8 cellular contexts compared by ENCODE assay signal in the genomic region with DNA sequence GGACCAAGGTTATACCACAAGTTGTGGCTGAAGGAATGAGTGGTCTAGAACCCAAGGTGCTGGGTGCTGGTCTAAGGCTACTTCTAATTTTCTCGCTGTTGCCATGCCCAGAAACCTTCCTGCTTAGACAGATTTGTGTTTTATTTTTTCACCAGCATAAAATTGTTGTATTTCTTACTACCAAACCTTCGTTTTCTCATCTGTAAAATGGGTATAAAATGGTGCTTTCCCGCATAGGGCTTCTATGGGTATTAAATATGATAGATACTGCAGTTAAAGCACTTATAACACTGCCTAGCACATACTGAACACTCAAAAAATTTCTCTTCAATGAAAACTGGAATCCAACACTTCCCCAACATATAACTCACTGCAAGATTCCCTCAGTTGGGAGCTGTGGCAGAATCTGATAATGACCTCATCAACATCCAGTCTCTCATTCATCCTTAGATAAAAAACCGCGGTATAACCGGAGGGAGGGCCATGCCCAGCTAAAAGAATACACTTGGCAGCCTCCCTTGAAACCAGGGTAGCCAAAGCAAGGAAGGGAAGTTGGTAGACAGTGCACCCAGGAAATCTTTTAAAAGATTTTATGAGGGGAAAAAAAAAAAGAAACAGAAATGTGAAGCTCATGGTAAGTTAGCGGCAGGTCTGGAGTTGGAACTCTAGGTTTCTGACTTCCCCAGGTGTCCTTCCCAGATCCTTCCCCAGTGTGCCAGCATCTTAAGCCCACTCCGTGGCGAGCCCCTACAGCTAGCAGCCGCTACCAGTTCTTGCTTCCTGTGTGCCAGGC. TPM values are rescaled to one million over a fixed set of nuclear protein-coding genes. Genes with fewer than 3 reads are reported as not detected.
DNase-seq lines count a peak whose midpoint lies in the region; ATAC-seq and TF ChIP-seq lines count a peak whose summit lies in the region.

No MANE protein-coding gene starts in this region.

- peaks cover 71% of the 10 kb centered on the region for H3K4me1 Mint-ChIP-seq in activated T-cell treated with anti-CD3 and anti-CD28 coated beads, Interleukin-2, amount 50 U/mL, for 24 hours (ENCODE audit: low read depth)
- H3K4me1 Mint-ChIP-seq in activated CD4-positive, alpha-beta memory T cell treated with anti-CD3 and anti-CD28 coated beads, Interleukin-2, amount 10 ng/mL, durations not matched to agents 7 days and 5 days, result peaks cover 60% of the 10 kb centered on the region

- ATAC-seq in stimulated activated naive CD8-positive, alpha-beta T cell treated with anti-CD3 and anti-CD28 coated beads, Interleukin-15, Interleukin-2, amounts not matched to agents 100 U/mL and 50 U/mL, for 24 hours, result no peak

- 97% methylated on average over 10 of the region's 10 CpGs for WGBS in hepatocyte (ENCODE audit: low lambda C conversion rate, missing lambda C conversion rate)

- H3K9me2 ChIP-seq in hepatocyte (replicated peaks; ENCODE audit: insufficient read depth), result no peaks in the 10 kb centered on the region

- H3K4me3 ChIP-seq in hepatocyte, result peak overlapping the region; percentile 63

- H3K27me3 Mint-ChIP-seq in activated T-cell treated with anti-CD3 and anti-CD28 coated beads, Interleukin-2, amount 50 U/mL, for 24 hours, result no peaks in the 10 kb centered on the region
- H3K27me3 Mint-ChIP-seq in activated CD4-positive, alpha-beta memory T cell treated with anti-CD3 and anti-CD28 coated beads, Interleukin-2, amount 10 ng/mL, durations not matched to agents 7 days and 5 days, result no peaks in the 10 kb centered on the region

- no peaks in the 10 kb centered on the region for H3K36me3 ChIP-seq in hepatocyte (replicated peaks; ENCODE audit: insufficient read depth, low read depth)

- peaks cover 19% of the 10 kb centered on the region for H3K9me3 Mint-ChIP-seq in activated T-cell treated with anti-CD3 and anti-CD28 coated beads, Interleukin-2, amount 50 U/mL, for 24 hours
- H3K9me3 Mint-ChIP-seq in activated CD4-positive, alpha-beta memory T cell treated with anti-CD3 and anti-CD28 coated beads, Interleukin-2, amount 10 ng/mL, durations not matched to agents 7 days and 5 days, result peaks cover 14% of the 10 kb centered on the region

- peak overlapping the region; percentile 98 for H3K27ac ChIP-seq in hepatocyte

- TF ChIP-seq CTCF in hepatocyte (IDR thresholded peaks at IDR 0.05; ENCODE audit: poor library complexity), result no peak

- H3K79me2 ChIP-seq in hepatocyte, result peaks cover 11% of the 10 kb centered on the region

- no peaks in the 10 kb centered on the region for H4K20me1 ChIP-seq in hepatocyte (ENCODE audit: insufficient read depth, poor library complexity, severe bottlenecking)

- peak overlapping the region; percentile 99 for H2AFZ ChIP-seq in hepatocyte

- CTCF ChIA-PET in activated CD4-positive, alpha-beta memory T cell treated with anti-CD3 and anti-CD28 coated beads, Interleukin-2, amount 10 ng/mL, durations not matched to agents 7 days and 5 days (lab: Charles Lee), result interaction anchor here (0.9 to 1.5 kb wide), 2 partner anchors 12 to 147 kb away, joined by 3 to 9 read pairs; no protein-coding TSS in a partner anchor

- DNase-seq in activated T-cell treated with anti-CD3 and anti-CD28 coated beads, Interleukin-2, amount 50 U/mL, for 24 hours, result peak; percentile 69
- no peak for DNase-seq in activated T-cell treated with anti-CD3 and anti-CD28 coated beads, Interleukin-2, amount 50 U/mL, for 1 hour
- no peak for DNase-seq in activated CD4-positive, alpha-beta memory T cell treated with anti-CD3 and anti-CD28 coated beads, Interleukin-2, amount 10 ng/mL, durations not matched to agents 7 days and 5 days
- DNase-seq in hepatocyte (ENCODE audit: low spot score), result no peak
- peak; percentile 53 for DNase-seq in stimulated activated naive CD8-positive, alpha-beta T cell treated with anti-CD3 and anti-CD28 coated beads, Interleukin-15, Interleukin-2, amounts not matched to agents 100 U/mL and 50 U/mL, for 24 hours
- DNase-seq in NCI-H2196 treated with DMSO at 0.1 percent for 48 hours (lab: John Stamatoyannopoulos, UW; ENCODE audit: unreplicated experiment), result no peak
- no peak for DNase-seq in iPS-NIHi7 (ENCODE audit: extremely low spot score)
- no peak for DNase-seq in A172 (ENCODE audit: low spot score)

- H3K9me3 ChIP-seq in hepatocyte (ENCODE audit: low read depth), result no peaks in the 10 kb centered on the region

- POLR2A ChIA-PET in activated CD4-positive, alpha-beta memory T cell treated with anti-CD3 and anti-CD28 coated beads, Interleukin-2, amount 10 ng/mL, durations not matched to agents 7 days and 5 days (lab: Charles Lee), result interaction anchor here (0.7 to 3.1 kb wide), 27 partner anchors 13 to 771 kb away, joined by 3 to 43 read pairs (median 6); partner anchors contain the start of genes GLS, INPP1, MFSD6 and NAB1

- H3K27me3 ChIP-seq in hepatocyte, result no peaks in the 10 kb centered on the region

- peaks cover 30% of the 10 kb centered on the region for H3K4me1 ChIP-seq in hepatocyte (ENCODE audit: insufficient read depth)

- peak overlapping the region; percentile 96 for H3K4me3 Mint-ChIP-seq in activated T-cell treated with anti-CD3 and anti-CD28 coated beads, Interleukin-2, amount 50 U/mL, for 24 hours
- H3K4me3 Mint-ChIP-seq in activated CD4-positive, alpha-beta memory T cell treated with anti-CD3 and anti-CD28 coated beads, Interleukin-2, amount 10 ng/mL, durations not matched to agents 7 days and 5 days, result peak overlapping the region; percentile 83

- H3K27ac Mint-ChIP-seq in activated T-cell treated with anti-CD3 and anti-CD28 coated beads, Interleukin-2, amount 50 U/mL, for 24 hours, result peak overlapping the region; percentile 100
- H3K27ac Mint-ChIP-seq in activated CD4-positive, alpha-beta memory T cell treated with anti-CD3 and anti-CD28 coated beads, Interleukin-2, amount 10 ng/mL, durations not matched to agents 7 days and 5 days, result peak overlapping the region; percentile 99

- H3K36me3 Mint-ChIP-seq in activated T-cell treated with anti-CD3 and anti-CD28 coated beads, Interleukin-2, amount 50 U/mL, for 24 hours (ENCODE audit: low read depth), result peaks cover 47% of the 10 kb centered on the region
- H3K36me3 Mint-ChIP-seq in activated CD4-positive, alpha-beta memory T cell treated with anti-CD3 and anti-CD28 coated beads, Interleukin-2, amount 10 ng/mL, durations not matched to agents 7 days and 5 days (ENCODE audit: low read depth), result peaks cover 36% of the 10 kb centered on the region

- H3K4me2 ChIP-seq in hepatocyte, result peak overlapping the region; percentile 79

RNA-seq across cellular contexts. Expression of gene NEMP2, which starts 1.2 kb away (rescaled TPM):
- total RNA-seq in activated CD4-positive, alpha-beta memory T cell treated with anti-CD3 and anti-CD28 coated beads, Interleukin-2, amount 10 ng/mL, durations not matched to agents 7 days and 5 days, result 10 to 100 TPM; 18.9 to 19.1 TPM
- total RNA-seq in hepatocyte, result 8.1 and 9.9 TPM in 2 replicates
- polyA plus RNA-seq in hepatocyte, result 3.2 and 6.2 TPM in 2 replicates
- 7.4 and 19.8 TPM in 2 replicates for total RNA-seq in A172 (2014; rRNA removed; shearing (Covaris generic))

Comparison
In these comparisons a context has a peak if more than half of its experiments do, and no peak if none do; other contexts are left out.
1. DNase-seq: peak in activated T-cell treated with anti-CD3 and anti-CD28 coated beads, Interleukin-2, amount 50 U/mL, for 24 hours (single experiment) and stimulated activated naive CD8-positive, alpha-beta T cell treated with anti-CD3 and anti-CD28 coated beads, Interleukin-15, Interleukin-2, amounts not matched to agents 100 U/mL and 50 U/mL, for 24 hours (single experiment); none in activated T-cell treated with anti-CD3 and anti-CD28 coated beads, Interleukin-2, amount 50 U/mL, for 1 hour (single experiment), activated CD4-positive, alpha-beta memory T cell treated with anti-CD3 and anti-CD28 coated beads, Interleukin-2, amount 10 ng/mL, durations not matched to agents 7 days and 5 days (single experiment), hepatocyte (single experiment), NCI-H2196 treated with DMSO at 0.1 percent for 48 hours (single experiment), iPS-NIHi7 (single experiment) and A172 (single experiment).